21 cellular contexts compared by ENCODE assay signal in genomic region chr9:79719989-79720388, GRCh38.
"Had no signal": no experiment of that assay in that cellular context is flagged by ENCODE, and none has a peak within 500 bp of the region (broad histone marks: within the 10 kb centered on the region; RNA-seq: fewer than 3 reads in every experiment).

No MANE protein-coding gene starts in this region.

- H3K4me3 ChIP-seq: K562, SJCRH30, SK-N-MC had no signal

- H3K4me1 ChIP-seq: SJCRH30 had no signal

- DNase-seq: activated CD4-positive, alpha-beta T cell treated with anti-CD3 and anti-CD28 coated beads, Interleukin-2, amount 10 ng/mL, durations not matched to agents 7 days and 5 days; activated CD4-positive, alpha-beta T cell treated with anti-CD3 and anti-CD28 coated beads, Interleukin-2, amount 50 U/mL, for 48 hours; activated CD8-positive, alpha-beta T cell treated with anti-CD3 and anti-CD28 coated beads, Interleukin-2, amount 10 ng/mL, durations not matched to agents 7 days and 5 days; activated gamma-delta T cell treated with Interleukin-2 at 50 U/mL for 16 hours; activated naive CD4-positive, alpha-beta T cell treated with anti-CD3 and anti-CD28 coated beads, Interleukin-2, amount 10 ng/mL, durations not matched to agents 7 days and 5 days; activated naive CD8-positive, alpha-beta T cell treated with anti-CD3 and anti-CD28 coated beads for 36 hours; activated T-cell treated with anti-CD3 and anti-CD28 coated beads, Interleukin-2, amount 50 U/mL, for 24 hours; amniotic stem cell; aorta; brain microvascular endothelial cell; NCI-H1694 treated with DMSO at 0.1 percent for 48 hours; NCI-H2029; NCI-H226; NCI-H446 treated with DMSO at 0.1 percent for 48 hours; NCI-H524; NCI-H774; SHP77; SJCRH30 had no signal

- ATAC-seq: activated CD8-positive, alpha-beta T cell treated with anti-CD3 and anti-CD28 coated beads, Interleukin-2, amount 10 ng/mL, durations not matched to agents 7 days and 5 days; K562; Panc1 had no signal

- H3K9me3 ChIP-seq: SJCRH30 had no signal

- H3K27me3 ChIP-seq: brain microvascular endothelial cell, SJCRH30 had no signal

- H3K27ac ChIP-seq: brain microvascular endothelial cell, SJCRH30, SK-N-MC had no signal
